Comparison of ENCODE assay signal across 20 cellular contexts in genomic region chr20:32560482-32560988, GRCh38. TPM values are rescaled to one million over a fixed set of nuclear protein-coding genes. Genes with fewer than 3 reads are reported as not detected.
DNase-seq lines count a peak whose midpoint lies in the region; ATAC-seq and TF ChIP-seq lines count a peak whose summit lies in the region.
"Had no signal": no experiment of that assay in that cellular context is flagged by ENCODE, and none has a peak within 500 bp of the region (broad histone marks: within the 10 kb centered on the region; RNA-seq: fewer than 3 reads in every experiment).

No MANE protein-coding gene starts in this region.

- no peaks in the 10 kb centered on the region for H3F3A ChIP-seq in neural cell (ENCODE audit: insufficient read depth, low read length, poor library complexity, severe bottlenecking)

- POLR2A ChIA-PET in activated CD4-positive, alpha-beta T cell treated with anti-CD3 and anti-CD28 coated beads, Interleukin-2, amount 10 ng/mL, durations not matched to agents 7 days and 5 days (lab: Charles Lee): no interaction called here

- peak; percentile 28 for TF ChIP-seq EP300 in neural cell (conservative IDR thresholded peaks at IDR 0.05; ENCODE audit: poor library complexity, severe bottlenecking)

- CTCF ChIA-PET in activated CD4-positive, alpha-beta T cell treated with anti-CD3 and anti-CD28 coated beads, Interleukin-2, amount 10 ng/mL, durations not matched to agents 7 days and 5 days (lab: Charles Lee): interaction anchor here (1.5 to 1.6 kb wide), 2 partner anchors 13 kb away, joined by 3 to 5 read pairs; no protein-coding TSS in a partner anchor

- H3K4me3 Mint-ChIP-seq in activated CD4-positive, alpha-beta T cell treated with anti-CD3 and anti-CD28 coated beads, Interleukin-2, amount 10 ng/mL, durations not matched to agents 7 days and 5 days: no peak overlapping the region
- peak overlapping the region; percentile 42 for H3K4me3 Mint-ChIP-seq in central memory CD8-positive, alpha-beta T cell
- H3K4me3 Mint-ChIP-seq: CD14-positive monocyte had no signal

- H3K9me2 ChIP-seq in neural cell (ENCODE audit: insufficient read depth, low read length): no peaks in the 10 kb centered on the region

- no peak overlapping the region for H3K4me3 ChIP-seq in HUES48 (ENCODE audit: low read depth, low read length)
- H3K4me3 ChIP-seq in neural cell (ENCODE audit: low read length): peak overlapping the region; percentile 61
- H3K4me3 ChIP-seq: esophagus squamous epithelium, heart left ventricle, pancreas had no signal

- H2AFZ ChIP-seq in neural cell (ENCODE audit: low read depth, low read length): peak overlapping the region; percentile 10

- H3K27me3 Mint-ChIP-seq in activated CD4-positive, alpha-beta T cell treated with anti-CD3 and anti-CD28 coated beads, Interleukin-2, amount 10 ng/mL, durations not matched to agents 7 days and 5 days: no peaks in the 10 kb centered on the region
- no peaks in the 10 kb centered on the region for H3K27me3 Mint-ChIP-seq in central memory CD8-positive, alpha-beta T cell

- no peaks in the 10 kb centered on the region for H4K20me1 ChIP-seq in neural cell (ENCODE audit: insufficient read depth)

- H3K36me3 ChIP-seq in HUES48 (ENCODE audit: control insufficient read depth, insufficient read depth, low read length) (no peaks in the 10 kb centered on the region), neural cell (ENCODE audit: insufficient read depth, low read length) (no peaks in the 10 kb centered on the region)
- H3K36me3 ChIP-seq: esophagus squamous epithelium, heart left ventricle, pancreas had no signal

- no peak for DNase-seq in activated CD4-positive, alpha-beta T cell treated with anti-CD3 and anti-CD28 coated beads, Interleukin-2, amount 10 ng/mL, durations not matched to agents 7 days and 5 days
- no peak for DNase-seq in activated CD4-positive, alpha-beta T cell treated with anti-CD3 and anti-CD28 coated beads, Interleukin-2, amount 50 U/mL, for 48 hours
- no peak for DNase-seq in central memory CD8-positive, alpha-beta T cell (ENCODE audit: low spot score in 2 of 2)
- no peak for DNase-seq in cerebellar cortex (ENCODE audit: low spot score)
- DNase-seq in stimulated activated CD4-positive, alpha-beta T cell treated with anti-CD3 and anti-CD28 coated beads, Interleukin-12 subunit alpha, Interleukin-12 subunit beta, amount 100 ng/mL, for 4 hours: no peak
- DNase-seq: 8988T; cortex of kidney; esophagus squamous epithelium; GOT3; heart left ventricle; islet precursor cell; NCI-H187 treated with DMSO at 0.1 percent for 48 hours; stimulated activated CD4-positive, alpha-beta T cell treated with anti-CD3 and anti-CD28 coated beads, Interleukin-4, amount 100 ng/mL, for 24 hours; SW 1271; trophoblast cell had no signal

- H3K27ac ChIP-seq in HUES48 (ENCODE audit: low read depth, low read length): peak overlapping the region; percentile 37
- H3K27ac ChIP-seq in neural cell (ENCODE audit: low read length): peak overlapping the region; percentile 89
- H3K27ac ChIP-seq: esophagus squamous epithelium, heart left ventricle, pancreas had no signal

- no peaks in the 10 kb centered on the region for H3K9me3 Mint-ChIP-seq in activated CD4-positive, alpha-beta T cell treated with anti-CD3 and anti-CD28 coated beads, Interleukin-2, amount 10 ng/mL, durations not matched to agents 7 days and 5 days
- no peaks in the 10 kb centered on the region for H3K9me3 Mint-ChIP-seq in central memory CD8-positive, alpha-beta T cell

- H3K4me2 ChIP-seq in neural cell (ENCODE audit: low read length): peak overlapping the region; percentile 84

- H3K4me1 ChIP-seq in HUES48 (ENCODE audit: control insufficient read depth, insufficient read depth, low read length): peaks cover 6% of the 10 kb centered on the region; the same call in 1 of the 2 replicates
- H3K4me1 ChIP-seq: pancreas had no signal

- TF ChIP-seq CTCF in neural cell (IDR thresholded peaks at IDR 0.05; ENCODE audit: poor library complexity, severe bottlenecking): no peak

- H3K9me3 ChIP-seq in HUES48 (ENCODE audit: control insufficient read depth, insufficient read depth, low read length) (no peaks in the 10 kb centered on the region), neural cell (ENCODE audit: low read length) (no peaks in the 10 kb centered on the region)
- H3K9me3 ChIP-seq: esophagus squamous epithelium, heart left ventricle, pancreas had no signal

- peak overlapping the region; percentile 41 for H3K27ac Mint-ChIP-seq in activated CD4-positive, alpha-beta T cell treated with anti-CD3 and anti-CD28 coated beads, Interleukin-2, amount 10 ng/mL, durations not matched to agents 7 days and 5 days
- H3K27ac Mint-ChIP-seq in central memory CD8-positive, alpha-beta T cell (ENCODE audit: low read depth): peak overlapping the region; percentile 79
- H3K27ac Mint-ChIP-seq: CD14-positive monocyte had no signal

- H3K36me3 Mint-ChIP-seq in activated CD4-positive, alpha-beta T cell treated with anti-CD3 and anti-CD28 coated beads, Interleukin-2, amount 10 ng/mL, durations not matched to agents 7 days and 5 days (ENCODE audit: low read depth): no peaks in the 10 kb centered on the region
- H3K36me3 Mint-ChIP-seq in central memory CD8-positive, alpha-beta T cell (ENCODE audit: insufficient read depth): peaks cover 3% of the 10 kb centered on the region

- H3K79me2 ChIP-seq in neural cell (replicated peaks; ENCODE audit: insufficient read depth, low read length): peaks cover 15% of the 10 kb centered on the region

- H3K27me3 ChIP-seq in HUES48 (ENCODE audit: control insufficient read depth, insufficient read depth, low read length) (no peaks in the 10 kb centered on the region), neural cell (ENCODE audit: insufficient read depth, low read depth, low read length) (no peaks in the 10 kb centered on the region)
- H3K27me3 ChIP-seq: heart left ventricle, pancreas had no signal

- H3K9ac ChIP-seq in HUES48 (ENCODE audit: low read depth, low read length): no peak overlapping the region
- H3K9ac ChIP-seq in neural cell (ENCODE audit: low read length): peak overlapping the region; percentile 79

- H3K4me1 Mint-ChIP-seq in activated CD4-positive, alpha-beta T cell treated with anti-CD3 and anti-CD28 coated beads, Interleukin-2, amount 10 ng/mL, durations not matched to agents 7 days and 5 days: peaks cover 23% of the 10 kb centered on the region
- peaks cover 53% of the 10 kb centered on the region for H3K4me1 Mint-ChIP-seq in central memory CD8-positive, alpha-beta T cell

- no peak for ATAC-seq in central memory CD8-positive, alpha-beta T cell (replicated peaks; ENCODE audit: extremely low read depth, poor library complexity, severe bottlenecking)
- ATAC-seq in GM18517 (IDR thresholded peaks at IDR 0.05; ENCODE audit: unreplicated experiment): no peak

- TF ChIP-seq RAD21 in neural cell (conservative IDR thresholded peaks at IDR 0.05): no peak

TF ChIP-seq in neural cell, 6 proteins besides CTCF, POLR2A, EP300 and RAD21:
- TF ChIP-seq SMC3 (conservative IDR thresholded peaks at IDR 0.05; ENCODE audit: poor library complexity) (no peak), TAF1 (IDR thresholded peaks at IDR 0.05; ENCODE audit: low read depth) (no peak)
- TF ChIP-seq, protein P1, sequence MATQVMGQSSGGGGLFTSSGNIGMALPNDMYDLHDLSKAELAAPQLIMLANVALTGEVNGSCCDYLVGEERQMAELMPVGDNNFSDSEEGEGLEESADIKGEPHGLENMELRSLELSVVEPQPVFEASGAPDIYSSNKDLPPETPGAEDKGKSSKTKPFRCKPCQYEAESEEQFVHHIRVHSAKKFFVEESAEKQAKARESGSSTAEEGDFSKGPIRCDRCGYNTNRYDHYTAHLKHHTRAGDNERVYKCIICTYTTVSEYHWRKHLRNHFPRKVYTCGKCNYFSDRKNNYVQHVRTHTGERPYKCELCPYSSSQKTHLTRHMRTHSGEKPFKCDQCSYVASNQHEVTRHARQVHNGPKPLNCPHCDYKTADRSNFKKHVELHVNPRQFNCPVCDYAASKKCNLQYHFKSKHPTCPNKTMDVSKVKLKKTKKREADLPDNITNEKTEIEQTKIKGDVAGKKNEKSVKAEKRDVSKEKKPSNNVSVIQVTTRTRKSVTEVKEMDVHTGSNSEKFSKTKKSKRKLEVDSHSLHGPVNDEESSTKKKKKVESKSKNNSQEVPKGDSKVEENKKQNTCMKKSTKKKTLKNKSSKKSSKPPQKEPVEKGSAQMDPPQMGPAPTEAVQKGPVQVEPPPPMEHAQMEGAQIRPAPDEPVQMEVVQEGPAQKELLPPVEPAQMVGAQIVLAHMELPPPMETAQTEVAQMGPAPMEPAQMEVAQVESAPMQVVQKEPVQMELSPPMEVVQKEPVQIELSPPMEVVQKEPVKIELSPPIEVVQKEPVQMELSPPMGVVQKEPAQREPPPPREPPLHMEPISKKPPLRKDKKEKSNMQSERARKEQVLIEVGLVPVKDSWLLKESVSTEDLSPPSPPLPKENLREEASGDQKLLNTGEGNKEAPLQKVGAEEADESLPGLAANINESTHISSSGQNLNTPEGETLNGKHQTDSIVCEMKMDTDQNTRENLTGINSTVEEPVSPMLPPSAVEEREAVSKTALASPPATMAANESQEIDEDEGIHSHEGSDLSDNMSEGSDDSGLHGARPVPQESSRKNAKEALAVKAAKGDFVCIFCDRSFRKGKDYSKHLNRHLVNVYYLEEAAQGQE (IDR thresholded peaks at IDR 0.05; ENCODE audit: borderline replicate concordance): no peak

RNA-seq across cellular contexts. Expression of gene NOL4L, which starts 24.6 kb away (rescaled TPM):
- total RNA-seq in activated CD4-positive, alpha-beta T cell treated with anti-CD3 and anti-CD28 coated beads, Interleukin-2, amount 10 ng/mL, durations not matched to agents 7 days and 5 days: 10 to 100 TPM; 26.1 to 27.4 TPM
- 20.4 and 27.2 TPM in 2 replicates for polyA plus RNA-seq in neural cell
- 39.7 and 54.6 TPM in 2 replicates for polyA minus RNA-seq in neural cell
